ENCODE assay signal across 1 cellular context in the genomic region with DNA sequence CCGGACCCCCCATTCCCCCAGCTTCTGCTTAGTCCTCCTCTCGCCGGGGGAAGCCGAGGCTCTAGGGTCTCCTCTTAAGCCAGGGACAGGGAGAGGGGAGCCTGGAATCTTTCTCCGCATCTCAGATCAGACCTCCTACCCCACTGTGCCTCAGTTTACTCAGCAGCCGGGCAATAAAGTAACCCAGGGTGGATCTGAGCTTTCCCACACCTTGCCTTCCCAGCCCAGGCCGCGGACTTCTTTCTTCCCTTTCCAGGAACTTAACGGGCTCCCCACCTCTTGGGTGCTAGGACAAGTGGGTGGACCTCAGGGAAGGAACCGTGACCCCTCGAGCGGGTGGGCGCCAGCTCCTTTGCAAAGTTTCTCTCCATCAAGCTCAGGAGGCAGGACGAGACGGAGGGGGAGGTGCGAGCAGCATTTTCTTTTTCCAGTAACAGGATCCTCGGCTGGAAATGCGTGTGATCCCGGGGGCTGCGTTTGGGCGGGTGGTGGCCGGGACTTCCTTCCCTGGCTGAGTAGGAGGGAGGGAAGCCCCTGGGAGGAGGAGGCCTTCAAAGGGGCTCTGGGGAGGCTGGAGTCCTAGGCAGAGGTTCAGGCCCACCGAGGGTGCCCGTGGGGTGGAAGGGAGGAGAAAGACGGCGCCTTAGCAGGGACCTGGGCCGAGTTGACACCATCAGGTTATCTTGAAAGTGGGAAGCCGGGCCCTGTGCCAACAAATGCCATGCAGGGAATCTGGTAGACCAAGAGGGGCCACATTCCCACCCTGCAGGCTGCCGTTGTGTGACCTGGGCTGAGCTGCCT.
TF ChIP-seq lines count a peak whose summit lies in the region.

No MANE protein-coding gene starts in this region.

TF ChIP-seq in HepG2, 621 proteins besides CTCF, POLR2A, EP300 and RAD21 (continued from another document):
- TF ChIP-seq, protein P1, sequence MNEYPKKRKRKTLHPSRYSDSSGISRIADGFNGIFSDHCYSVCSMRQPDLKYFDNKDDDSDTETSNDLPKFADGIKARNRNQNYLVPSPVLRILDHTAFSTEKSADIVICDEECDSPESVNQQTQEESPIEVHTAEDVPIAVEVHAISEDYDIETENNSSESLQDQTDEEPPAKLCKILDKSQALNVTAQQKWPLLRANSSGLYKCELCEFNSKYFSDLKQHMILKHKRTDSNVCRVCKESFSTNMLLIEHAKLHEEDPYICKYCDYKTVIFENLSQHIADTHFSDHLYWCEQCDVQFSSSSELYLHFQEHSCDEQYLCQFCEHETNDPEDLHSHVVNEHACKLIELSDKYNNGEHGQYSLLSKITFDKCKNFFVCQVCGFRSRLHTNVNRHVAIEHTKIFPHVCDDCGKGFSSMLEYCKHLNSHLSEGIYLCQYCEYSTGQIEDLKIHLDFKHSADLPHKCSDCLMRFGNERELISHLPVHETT (CRISPR knock-in tag; conservative IDR thresholded peaks at IDR 0.05), result no peak
- TF ChIP-seq, protein P2, sequence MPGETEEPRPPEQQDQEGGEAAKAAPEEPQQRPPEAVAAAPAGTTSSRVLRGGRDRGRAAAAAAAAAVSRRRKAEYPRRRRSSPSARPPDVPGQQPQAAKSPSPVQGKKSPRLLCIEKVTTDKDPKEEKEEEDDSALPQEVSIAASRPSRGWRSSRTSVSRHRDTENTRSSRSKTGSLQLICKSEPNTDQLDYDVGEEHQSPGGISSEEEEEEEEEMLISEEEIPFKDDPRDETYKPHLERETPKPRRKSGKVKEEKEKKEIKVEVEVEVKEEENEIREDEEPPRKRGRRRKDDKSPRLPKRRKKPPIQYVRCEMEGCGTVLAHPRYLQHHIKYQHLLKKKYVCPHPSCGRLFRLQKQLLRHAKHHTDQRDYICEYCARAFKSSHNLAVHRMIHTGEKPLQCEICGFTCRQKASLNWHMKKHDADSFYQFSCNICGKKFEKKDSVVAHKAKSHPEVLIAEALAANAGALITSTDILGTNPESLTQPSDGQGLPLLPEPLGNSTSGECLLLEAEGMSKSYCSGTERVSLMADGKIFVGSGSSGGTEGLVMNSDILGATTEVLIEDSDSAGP (CRISPR knock-in tag; IDR thresholded peaks at IDR 0.05; ENCODE audit: borderline replicate concordance), result peak; percentile 48; the same call in 1 of the 2 replicates
- TF ChIP-seq, protein P3, sequence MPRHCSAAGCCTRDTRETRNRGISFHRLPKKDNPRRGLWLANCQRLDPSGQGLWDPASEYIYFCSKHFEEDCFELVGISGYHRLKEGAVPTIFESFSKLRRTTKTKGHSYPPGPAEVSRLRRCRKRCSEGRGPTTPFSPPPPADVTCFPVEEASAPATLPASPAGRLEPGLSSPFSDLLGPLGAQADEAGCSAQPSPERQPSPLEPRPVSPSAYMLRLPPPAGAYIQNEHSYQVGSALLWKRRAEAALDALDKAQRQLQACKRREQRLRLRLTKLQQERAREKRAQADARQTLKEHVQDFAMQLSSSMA (CRISPR knock-in tag; IDR thresholded peaks at IDR 0.05), result no peak
- TF ChIP-seq ZNF530 (CRISPR knock-in tag; IDR thresholded peaks at IDR 0.05; ENCODE audit: low read depth) (no peak), ZSCAN21 (CRISPR knock-in tag; IDR thresholded peaks at IDR 0.05; ENCODE audit: borderline replicate concordance) (no peak), KLF6 (CRISPR knock-in tag; IDR thresholded peaks at IDR 0.05) (no peak), SRF (IDR thresholded peaks at IDR 0.05; ENCODE audit: low read depth, low read length) (no peak), MAFG (CRISPR knock-in tag; IDR thresholded peaks at IDR 0.05) (no peak), GLI4 (CRISPR knock-in tag; IDR thresholded peaks at IDR 0.05; ENCODE audit: borderline replicate concordance) (no peak), ZNF879 (CRISPR knock-in tag; IDR thresholded peaks at IDR 0.05) (no peak), SOX6 (IDR thresholded peaks at IDR 0.05) (no peak), SOX6 (CRISPR knock-in tag; IDR thresholded peaks at IDR 0.05) (no peak)
- TF ChIP-seq, protein P4, sequence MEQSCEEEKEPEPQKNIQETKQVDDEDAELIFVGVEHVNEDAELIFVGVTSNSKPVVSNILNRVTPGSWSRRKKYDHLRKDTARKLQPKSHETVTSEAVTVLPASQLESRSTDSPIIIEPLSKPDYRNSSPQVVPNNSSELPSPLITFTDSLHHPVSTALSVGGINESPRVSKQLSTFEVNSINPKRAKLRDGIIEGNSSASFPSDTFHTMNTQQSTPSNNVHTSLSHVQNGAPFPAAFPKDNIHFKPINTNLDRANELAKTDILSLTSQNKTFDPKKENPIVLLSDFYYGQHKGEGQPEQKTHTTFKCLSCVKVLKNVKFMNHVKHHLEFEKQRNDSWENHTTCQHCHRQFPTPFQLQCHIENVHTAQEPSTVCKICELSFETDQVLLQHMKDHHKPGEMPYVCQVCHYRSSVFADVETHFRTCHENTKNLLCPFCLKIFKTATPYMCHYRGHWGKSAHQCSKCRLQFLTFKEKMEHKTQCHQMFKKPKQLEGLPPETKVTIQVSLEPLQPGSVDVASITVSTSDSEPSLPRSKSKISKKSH (CRISPR knock-in tag; IDR thresholded peaks at IDR 0.05; ENCODE audit: borderline replicate concordance), result 0 out of 2 replicates have a peak, but pooled peaks have one; percentile 40
- TF ChIP-seq, protein P5, sequence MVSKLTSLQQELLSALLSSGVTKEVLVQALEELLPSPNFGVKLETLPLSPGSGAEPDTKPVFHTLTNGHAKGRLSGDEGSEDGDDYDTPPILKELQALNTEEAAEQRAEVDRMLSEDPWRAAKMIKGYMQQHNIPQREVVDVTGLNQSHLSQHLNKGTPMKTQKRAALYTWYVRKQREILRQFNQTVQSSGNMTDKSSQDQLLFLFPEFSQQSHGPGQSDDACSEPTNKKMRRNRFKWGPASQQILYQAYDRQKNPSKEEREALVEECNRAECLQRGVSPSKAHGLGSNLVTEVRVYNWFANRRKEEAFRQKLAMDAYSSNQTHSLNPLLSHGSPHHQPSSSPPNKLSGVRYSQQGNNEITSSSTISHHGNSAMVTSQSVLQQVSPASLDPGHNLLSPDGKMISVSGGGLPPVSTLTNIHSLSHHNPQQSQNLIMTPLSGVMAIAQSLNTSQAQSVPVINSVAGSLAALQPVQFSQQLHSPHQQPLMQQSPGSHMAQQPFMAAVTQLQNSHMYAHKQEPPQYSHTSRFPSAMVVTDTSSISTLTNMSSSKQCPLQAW (CRISPR knock-in tag; IDR thresholded peaks at IDR 0.05), result no peak
